Comparison of ENCODE assay signal across 8 cellular contexts in genomic region chr14:52067873-52068740, GRCh38. TPM values are rescaled to one million over a fixed set of nuclear protein-coding genes. Genes with fewer than 3 reads are reported as not detected.
DNase-seq lines count a peak whose midpoint lies in the region; ATAC-seq and TF ChIP-seq lines count a peak whose summit lies in the region.

No MANE protein-coding gene starts in this region.

- H3K27ac Mint-ChIP-seq in activated naive CD8-positive, alpha-beta T cell treated with anti-CD3 and anti-CD28 coated beads, Interleukin-2, amount 50 U/mL, for 24 hours: no peak overlapping the region

- DNase-seq in AG09309 (ENCODE audit: low read depth) (no peak), HK-2 (ENCODE audit: unreplicated experiment) (peak; percentile 36), cerebellar nuclear complex (lab: John Stamatoyannopoulos, UW) (no peak)
- peak; percentile 20 for DNase-seq in activated naive CD8-positive, alpha-beta T cell treated with anti-CD3 and anti-CD28 coated beads, Interleukin-2, amount 50 U/mL, for 24 hours

- peaks cover 0 to 2% (median 0%) of the 10 kb centered on the region in 3 donors for H3K36me3 ChIP-seq in skeletal muscle tissue (ENCODE audit: control insufficient read depth in 3 of 3, insufficient read depth in 3 of 3, low read length in 3 of 3)

- peaks cover 14 to 21% (median 15%) of the 10 kb centered on the region in 3 donors for H3K4me1 ChIP-seq in skeletal muscle tissue (ENCODE audit: control insufficient read depth in 3 of 3, insufficient read depth in 3 of 3, low read length in 3 of 3)

- H3K4me3 ChIP-seq in AG09309 (ENCODE audit: control insufficient read depth, low read depth, low read length): peak overlapping the region; percentile 92
- peak overlapping the region; percentile 79 for H3K4me3 ChIP-seq in iPS-18c (ENCODE audit: insufficient read depth, low read depth, low read length)
- peak overlapping the region; percentile 75 to 87 (median 79) for H3K4me3 ChIP-seq in skeletal muscle tissue (ENCODE audit: low read length in 3 of 3)

- no peaks in the 10 kb centered on the region for H3K36me3 Mint-ChIP-seq in activated naive CD8-positive, alpha-beta T cell treated with anti-CD3 and anti-CD28 coated beads, Interleukin-2, amount 50 U/mL, for 24 hours (ENCODE audit: low read depth)

- H3K9ac ChIP-seq in skeletal muscle tissue (ENCODE audit: low read depth in 1 of 3, low read length in 3 of 3): peak overlapping the region; percentile 71 to 79 (median 77)

- H3K9me3 ChIP-seq in iPS-18c (ENCODE audit: control insufficient read depth, insufficient read depth, low read length) (no peaks in the 10 kb centered on the region), skeletal muscle tissue (ENCODE audit: control insufficient read depth in 3 of 3, low read length in 3 of 3) (no peaks in the 10 kb centered on the region)

- ATAC-seq in activated naive CD8-positive, alpha-beta T cell treated with anti-CD3 and anti-CD28 coated beads, Interleukin-2, amount 50 U/mL, for 24 hours: no peak
- ATAC-seq in HG02973 (IDR thresholded peaks at IDR 0.05; ENCODE audit: unreplicated experiment): no peak
- ATAC-seq in HG03354 (IDR thresholded peaks at IDR 0.05; ENCODE audit: poor library complexity, severe bottlenecking, unreplicated experiment): no peak

- no peaks in the 10 kb centered on the region for H3K9me3 Mint-ChIP-seq in activated naive CD8-positive, alpha-beta T cell treated with anti-CD3 and anti-CD28 coated beads, Interleukin-2, amount 50 U/mL, for 24 hours

- peaks cover 24% of the 10 kb centered on the region for H3K4me1 Mint-ChIP-seq in activated naive CD8-positive, alpha-beta T cell treated with anti-CD3 and anti-CD28 coated beads, Interleukin-2, amount 50 U/mL, for 24 hours

- TF ChIP-seq CTCF in AG09309 (IDR thresholded peaks at IDR 0.05; ENCODE audit: control insufficient read depth, insufficient read depth, low read depth, low read length, missing control alignments): no peak

- H3K27me3 Mint-ChIP-seq in activated naive CD8-positive, alpha-beta T cell treated with anti-CD3 and anti-CD28 coated beads, Interleukin-2, amount 50 U/mL, for 24 hours: peaks cover 54% of the 10 kb centered on the region

- H3K27me3 ChIP-seq in skeletal muscle tissue (ENCODE audit: control insufficient read depth in 3 of 3, insufficient read depth in 3 of 3, low read length in 3 of 3): peaks cover 19 to 30% (median 24%) of the 10 kb centered on the region in 3 donors

- H3K27ac ChIP-seq in skeletal muscle tissue (ENCODE audit: low read depth, low read length): peak overlapping the region; percentile 54

- peak overlapping the region; percentile 66 for H3K4me3 Mint-ChIP-seq in activated naive CD8-positive, alpha-beta T cell treated with anti-CD3 and anti-CD28 coated beads, Interleukin-2, amount 50 U/mL, for 24 hours

RNA-seq across cellular contexts. Expression of gene NID2, which starts 0.8 kb away (rescaled TPM):
- 76.7 TPM for total RNA-seq in skeletal muscle tissue

Comparison
In these comparisons a context has a peak if more than half of its experiments do, and no peak if none do; other contexts are left out.
1. DNase-seq: peak in HK-2 (single experiment) and activated naive CD8-positive, alpha-beta T cell treated with anti-CD3 and anti-CD28 coated beads, Interleukin-2, amount 50 U/mL, for 24 hours (single experiment); none in AG09309 (single experiment) and cerebellar nuclear complex (0 of 2).
2. Peak in every context shown above with its lines, with median percentiles within 50 percentile points of each other: H3K4me3 ChIP-seq.